ENCODE assay signal across 8 cellular contexts in the genomic region with DNA sequence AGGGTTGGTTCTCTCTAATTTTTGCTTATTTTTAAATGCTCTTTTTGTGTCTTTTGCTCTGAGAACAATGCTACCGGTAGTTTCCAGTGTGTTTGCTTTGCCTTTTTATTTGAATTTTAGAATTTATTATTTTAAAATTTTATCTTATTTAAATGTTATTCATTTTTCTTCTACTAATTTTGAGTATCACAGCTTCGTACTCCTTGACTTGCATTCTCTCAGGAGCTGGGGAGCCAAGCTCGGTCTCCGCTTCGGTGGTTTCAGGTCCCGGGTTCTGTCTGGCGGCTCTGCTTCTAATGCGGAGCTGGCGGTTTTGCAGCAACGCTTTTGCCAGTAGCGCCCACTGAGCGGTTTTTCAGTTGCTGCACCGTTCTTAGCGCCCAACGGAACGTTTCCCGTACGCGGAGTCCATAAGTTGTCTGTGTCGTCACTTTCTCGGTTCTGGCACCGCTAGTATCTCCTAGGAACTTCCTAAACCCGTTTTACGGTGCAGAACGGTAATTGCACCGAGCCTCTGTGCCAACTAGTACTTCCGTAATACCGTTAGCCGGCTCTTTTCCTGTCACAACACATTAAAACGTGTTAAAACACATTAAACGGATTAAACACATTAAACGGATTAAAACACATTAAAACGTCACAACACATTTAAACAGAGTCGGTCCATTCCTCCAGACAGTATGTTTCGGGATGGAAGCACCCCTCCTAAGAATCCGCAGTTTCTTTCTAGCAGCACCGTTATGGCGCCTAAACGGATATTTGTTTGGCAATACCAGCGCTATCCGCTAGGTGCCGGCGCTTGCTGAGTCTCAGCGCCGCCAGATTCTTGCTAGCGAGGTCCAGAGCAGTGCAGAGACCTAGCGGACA. TPM values are rescaled to one million over a fixed set of nuclear protein-coding genes. Genes with fewer than 3 reads are reported as not detected.
DNase-seq lines count a peak whose midpoint lies in the region; ATAC-seq and TF ChIP-seq lines count a peak whose summit lies in the region.

No MANE protein-coding gene starts in this region.

- peak overlapping the region; percentile 75 to 93 (median 84) for H3K4me3 ChIP-seq in BLaER1 treated with 17β-estradiol and CSF1 and Interleukin-3, amounts not matched to agents 10 nM and 100 nM
- H3K4me3 ChIP-seq in cardiac muscle cell (peak overlapping the region; percentile 20), upper lobe of left lung (peak overlapping the region in 3 of 4 donors; percentile 48 to 60 (median 55))

- H3K27ac ChIP-seq in BLaER1 treated with 17β-estradiol and CSF1 and Interleukin-3, amounts not matched to agents 10 nM and 100 nM: peak overlapping the region; percentile 99 to 100 (median 100)
- H3K27ac ChIP-seq in cardiac muscle cell: no peak overlapping the region
- peak overlapping the region; percentile 95 to 99 (median 98) for H3K27ac ChIP-seq in upper lobe of left lung

- DNase-seq in SK-MEL-5 (ENCODE audit: low read depth, low spot score): peak; percentile 97
- DNase-seq in activated naive CD4-positive, alpha-beta T cell treated with anti-CD3 and anti-CD28 coated beads, Interleukin-2, amount 50 U/mL, for 16 hours: peak; percentile 88
- peak; percentile 92 to 96 for DNase-seq in cardiac muscle cell (ENCODE audit: low read depth in 1 of 2, low spot score in 1 of 2)
- peak; percentile 96 for DNase-seq in posterior vena cava (ENCODE audit: low spot score)
- DNase-seq in upper lobe of left lung: peak; percentile 68 to 94

- peaks cover 29 to 37% (median 34%) of the 10 kb centered on the region in 10 experiments for H3K4me1 ChIP-seq in BLaER1 treated with 17β-estradiol and CSF1 and Interleukin-3, amounts not matched to agents 10 nM and 100 nM
- no peaks in the 10 kb centered on the region for H3K4me1 ChIP-seq in cardiac muscle cell (ENCODE audit: low read depth)
- peaks cover 10 to 41% (median 17%) of the 10 kb centered on the region in 4 donors for H3K4me1 ChIP-seq in upper lobe of left lung

- peak; percentile 41 for ATAC-seq in GM19328 (IDR thresholded peaks at IDR 0.05; ENCODE audit: unreplicated experiment)
- peak; percentile 50 for ATAC-seq in HG03460 (IDR thresholded peaks at IDR 0.05; ENCODE audit: unreplicated experiment)
- ATAC-seq in upper lobe of left lung (ENCODE audit: low FRiP score in 2 of 2): peak; percentile 89 to 91

- TF ChIP-seq POLR2A in upper lobe of left lung (IDR thresholded peaks at IDR 0.05): peak in 2 of 4 donors; percentile 32 to 43

- intact Hi-C loops in posterior vena cava (cut with DNase I): loop anchor here in 1 of 2 donors (5.0 kb wide), 1 partner anchor 42 kb away; no protein-coding TSS in a partner anchor

- H3K27me3 ChIP-seq in BLaER1 treated with 17β-estradiol and CSF1 and Interleukin-3, amounts not matched to agents 10 nM and 100 nM: peaks cover 0 to 9% (median 5%) of the 10 kb centered on the region in 11 experiments; a peak in 13 of 22 replicates
- peaks cover 98% of the 10 kb centered on the region for H3K27me3 ChIP-seq in cardiac muscle cell
- peaks cover 0 to 36% (median 5%) of the 10 kb centered on the region in 4 donors for H3K27me3 ChIP-seq in upper lobe of left lung

- no peak for TF ChIP-seq EP300 in upper lobe of left lung (IDR thresholded peaks at IDR 0.05)

- H4K20me1 ChIP-seq in BLaER1 treated with 17β-estradiol and CSF1 and Interleukin-3, amounts not matched to agents 10 nM and 100 nM: no peaks in the 10 kb centered on the region

- H3K9me3 ChIP-seq in BLaER1 treated with 17β-estradiol and CSF1 and Interleukin-3, amounts not matched to agents 10 nM and 100 nM (replicated peaks in 1 of 11): peaks cover 0 to 12% (median 7%) of the 10 kb centered on the region in 11 experiments; a peak in 17 of 22 replicates
- no peaks in the 10 kb centered on the region for H3K9me3 ChIP-seq in cardiac muscle cell (ENCODE audit: low read depth)
- H3K9me3 ChIP-seq in upper lobe of left lung: peaks cover 0 to 8% (median 0%) of the 10 kb centered on the region in 4 donors

- H3K36me3 ChIP-seq in BLaER1 treated with 17β-estradiol and CSF1 and Interleukin-3, amounts not matched to agents 10 nM and 100 nM: peaks cover 0 to 21% (median 9%) of the 10 kb centered on the region in 11 experiments; a peak in 9 of 22 replicates
- H3K36me3 ChIP-seq in cardiac muscle cell (no peaks in the 10 kb centered on the region), upper lobe of left lung (no peaks in the 10 kb centered on the region)

- H3K4me2 ChIP-seq in BLaER1 treated with 17β-estradiol and CSF1 and Interleukin-3, amounts not matched to agents 10 nM and 100 nM: peak overlapping the region; percentile 85 to 99 (median 96)

- TF ChIP-seq CTCF in cardiac muscle cell (IDR thresholded peaks at IDR 0.05; ENCODE audit: low read depth, low read length): peak; percentile 86
- TF ChIP-seq CTCF in upper lobe of left lung (IDR thresholded peaks at IDR 0.05): peak; percentile 83 to 92 (median 86)

- 5 to 8% methylated on average over 39 to 47 of the region's 47 CpGs for WGBS in upper lobe of left lung, 2 donors

- in situ Hi-C loops in SK-MEL-5 (cut with HindIII; ENCODE audit: low pct_unique_long_range_greater_than_20kb, low sequenced_read_pairs): no loop called here

- H3K9ac ChIP-seq in BLaER1 treated with 17β-estradiol and CSF1 and Interleukin-3, amounts not matched to agents 10 nM and 100 nM: peak overlapping the region; percentile 97 to 100 (median 99)

RNA-seq across cellular contexts. Expression of a gene that starts 45.6 kb away (rescaled TPM):
- 0.40 and 0.45 TPM in 2 replicates for total RNA-seq in SK-MEL-5 (2014; rRNA removed; shearing (Covaris generic))
- polyA plus RNA-seq in SK-MEL-5 (2015; cell fraction: cytosol; rRNA removed): 0.35 and 0.94 TPM in 2 replicates
- 2.9 TPM in 2 replicates for polyA plus RNA-seq in SK-MEL-5 (2015; cell fraction: nucleus; rRNA removed)
- total RNA-seq in cardiac muscle cell (0.32 and 0.63 TPM in 2 replicates), posterior vena cava (1 to 10 TPM; 2.3 to 4.7 TPM), upper lobe of left lung (10 to 100 TPM in 1 of 6 donors, 1 to 10 TPM in 5; 2.0 to 25.1 (median 4.3) TPM)
- polyA plus RNA-seq in cardiac muscle cell: 0.43 and 0.46 TPM in 2 replicates

Comparison
In these comparisons a context has a peak if more than half of its experiments do, and no peak if none do; other contexts are left out.
1. H3K4me3 ChIP-seq: peak in every context shown above with its lines; median percentile 84 in BLaER1 treated with 17β-estradiol and CSF1 and Interleukin-3, amounts not matched to agents 10 nM and 100 nM; 55 in upper lobe of left lung; 20 in cardiac muscle cell.